In genomic region chr6:81783893-81784292, GRCh38 we compare ENCODE assay signal across 38 cellular contexts.
"Had no signal": no experiment of that assay in that cellular context is flagged by ENCODE, and none has a peak within 500 bp of the region (broad histone marks: within the 10 kb centered on the region; RNA-seq: fewer than 3 reads in every experiment).

No MANE protein-coding gene starts in this region.

- H3K4me1 Mint-ChIP-seq: activated naive CD4-positive, alpha-beta T cell treated with anti-CD3 and anti-CD28 coated beads, Interleukin-2, amount 10 ng/mL, durations not matched to agents 7 days and 5 days; activated naive CD4-positive, alpha-beta T cell treated with anti-CD3 and anti-CD28 coated beads, Interleukin-2, amount 50 U/mL, for 24 hours; activated naive CD8-positive, alpha-beta T cell treated with anti-CD3 and anti-CD28 coated beads, Interleukin-2, amount 10 ng/mL, durations not matched to agents 7 days and 5 days; activated naive CD8-positive, alpha-beta T cell treated with anti-CD3 and anti-CD28 coated beads, Interleukin-2, amount 50 U/mL, for 24 hours; activated T-helper 17 cell treated with anti-CD3 and anti-CD28 coated beads, Interleukin-2, amount 50 U/mL, for 72 hours; central memory CD8-positive, alpha-beta T cell had no signal

- DNase-seq: activated effector memory CD4-positive, alpha-beta T cell treated with anti-CD3 and anti-CD28 coated beads, Interleukin-2, amount 50 U/mL, for 16 hours; activated effector memory CD4-positive, alpha-beta T cell treated with Interleukin-2 at 50 U/mL for 16 hours; activated gamma-delta T cell; activated gamma-delta T cell treated with Interleukin-2 at 50 U/mL for 16 hours; activated naive CD4-positive, alpha-beta T cell; activated naive CD4-positive, alpha-beta T cell treated with anti-CD3 and anti-CD28 coated beads for 36 hours; activated naive CD4-positive, alpha-beta T cell treated with anti-CD3 and anti-CD28 coated beads, Interleukin-2, amount 10 ng/mL, durations not matched to agents 7 days and 5 days; activated naive CD4-positive, alpha-beta T cell treated with anti-CD3 and anti-CD28 coated beads, Interleukin-2, amount 50 U/mL, for 16 hours; activated naive CD4-positive, alpha-beta T cell treated with Interleukin-2 at 50 U/mL for 16 hours; activated naive CD8-positive, alpha-beta T cell treated with anti-CD3 and anti-CD28 coated beads for 36 hours; activated naive CD8-positive, alpha-beta T cell treated with anti-CD3 and anti-CD28 coated beads, Interleukin-2, amount 10 ng/mL, durations not matched to agents 7 days and 5 days; activated naive CD8-positive, alpha-beta T cell treated with anti-CD3 and anti-CD28 coated beads, Interleukin-2, amount 50 U/mL, for 24 hours; activated T-cell treated with anti-CD3 and anti-CD28 coated beads, Interleukin-2, amount 50 U/mL, for 1 hour; activated T-cell treated with anti-CD3 and anti-CD28 coated beads, Interleukin-2, amount 50 U/mL, for 24 hours; activated T-cell treated with anti-CD3 and anti-CD28 coated beads, Interleukin-2, amount 50 U/mL, for 4 hours; activated T-cell treated with anti-CD3 and anti-CD28 coated beads, Interleukin-2, amount 50 U/mL, for 48 hours; activated T-cell treated with anti-CD3 and anti-CD28 coated beads, Interleukin-2, amount 50 U/mL, for 72 hours; adrenal gland; amniotic stem cell; amygdala; anterior cingulate cortex; aorta; body of pancreas; brain microvascular endothelial cell; caudate nucleus; central memory CD4-positive, alpha-beta T cell; cerebellar nuclear complex had no signal

- H3K27me3 Mint-ChIP-seq: activated naive CD4-positive, alpha-beta T cell treated with anti-CD3 and anti-CD28 coated beads, Interleukin-2, amount 10 ng/mL, durations not matched to agents 7 days and 5 days; activated T-helper 17 cell treated with anti-CD3 and anti-CD28 coated beads, Interleukin-2, amount 50 U/mL, for 72 hours; brain; central memory CD8-positive, alpha-beta T cell had no signal

- H3K4me3 ChIP-seq: adrenal gland, ascending aorta, body of pancreas, breast epithelium, cardiac muscle cell had no signal

- H3K4me3 Mint-ChIP-seq: activated naive CD4-positive, alpha-beta T cell treated with anti-CD3 and anti-CD28 coated beads for 36 hours; activated naive CD4-positive, alpha-beta T cell treated with anti-CD3 and anti-CD28 coated beads, Interleukin-2, amount 10 ng/mL, durations not matched to agents 7 days and 5 days; activated naive CD4-positive, alpha-beta T cell treated with anti-CD3 and anti-CD28 coated beads, Interleukin-2, amount 50 U/mL, for 24 hours; activated naive CD8-positive, alpha-beta T cell; activated naive CD8-positive, alpha-beta T cell treated with anti-CD3 and anti-CD28 coated beads for 36 hours; activated naive CD8-positive, alpha-beta T cell treated with anti-CD3 and anti-CD28 coated beads, Interleukin-2, amount 10 ng/mL, durations not matched to agents 7 days and 5 days; activated naive CD8-positive, alpha-beta T cell treated with anti-CD3 and anti-CD28 coated beads, Interleukin-2, amount 50 U/mL, for 24 hours; activated T-cell treated with anti-CD3 and anti-CD28 coated beads, Interleukin-2, amount 50 U/mL, for 24 hours; activated T-cell treated with anti-CD3 and anti-CD28 coated beads, Interleukin-2, amount 50 U/mL, for 4 hours; activated T-cell treated with anti-CD3 and anti-CD28 coated beads, Interleukin-2, amount 50 U/mL, for 72 hours; activated T-helper 1 cell treated with anti-CD3 and anti-CD28 coated beads, Interleukin-12 subunit alpha, Interleukin-12 subunit beta, Interleukin-2, Interleukin-4 antibody, amounts not matched to agents 30 ng/mL and 10 ng/mL and 1 ng/mL, durations not matched to agents 14 hours and 24 hours and 36 hours; activated T-helper 17 cell treated with anti-CD3 and anti-CD28 coated beads, Interleukin-2, amount 50 U/mL, for 72 hours; brain; central memory CD8-positive, alpha-beta T cell had no signal

- H3K9me3 Mint-ChIP-seq: activated naive CD4-positive, alpha-beta T cell treated with anti-CD3 and anti-CD28 coated beads for 36 hours; activated naive CD4-positive, alpha-beta T cell treated with anti-CD3 and anti-CD28 coated beads, Interleukin-2, amount 10 ng/mL, durations not matched to agents 7 days and 5 days; activated naive CD4-positive, alpha-beta T cell treated with anti-CD3 and anti-CD28 coated beads, Interleukin-2, amount 50 U/mL, for 24 hours; activated naive CD8-positive, alpha-beta T cell treated with anti-CD3 and anti-CD28 coated beads for 36 hours; activated naive CD8-positive, alpha-beta T cell treated with anti-CD3 and anti-CD28 coated beads, Interleukin-2, amount 10 ng/mL, durations not matched to agents 7 days and 5 days; activated T-cell treated with anti-CD3 and anti-CD28 coated beads, Interleukin-2, amount 50 U/mL, for 24 hours; brain; central memory CD8-positive, alpha-beta T cell had no signal

- H3K4me1 ChIP-seq: breast epithelium had no signal

- ATAC-seq: activated naive CD4-positive, alpha-beta T cell treated with anti-CD3 and anti-CD28 coated beads, Interleukin-2, amount 50 U/mL, for 72 hours; activated naive CD8-positive, alpha-beta T cell treated with anti-CD3 and anti-CD28 coated beads, Interleukin-2, amount 50 U/mL, for 24 hours; activated T-cell treated with anti-CD3 and anti-CD28 coated beads, Interleukin-2, amount 50 U/mL, for 4 hours; activated T-cell treated with anti-CD3 and anti-CD28 coated beads, Interleukin-2, amount 50 U/mL, for 72 hours; activated T-helper 17 cell treated with anti-CD3 and anti-CD28 coated beads, Interleukin-2, amount 50 U/mL, for 72 hours; body of pancreas had no signal

- H3K36me3 Mint-ChIP-seq: activated naive CD4-positive, alpha-beta T cell treated with anti-CD3 and anti-CD28 coated beads, Interleukin-2, amount 10 ng/mL, durations not matched to agents 7 days and 5 days; activated naive CD4-positive, alpha-beta T cell treated with anti-CD3 and anti-CD28 coated beads, Interleukin-2, amount 50 U/mL, for 24 hours; activated naive CD4-positive, alpha-beta T cell treated with anti-CD3 and anti-CD28 coated beads, Interleukin-2, amount 50 U/mL, for 72 hours; activated naive CD8-positive, alpha-beta T cell; activated naive CD8-positive, alpha-beta T cell treated with anti-CD3 and anti-CD28 coated beads for 36 hours; activated naive CD8-positive, alpha-beta T cell treated with anti-CD3 and anti-CD28 coated beads, Interleukin-2, amount 10 ng/mL, durations not matched to agents 7 days and 5 days; brain had no signal

- H3K27ac ChIP-seq: adrenal gland, ascending aorta, body of pancreas, brain microvascular endothelial cell, breast epithelium, cardiac muscle cell had no signal

- H3K9me3 ChIP-seq: adrenal gland, ascending aorta, body of pancreas, breast epithelium had no signal

- H3K36me3 ChIP-seq: adrenal gland, ascending aorta, brain microvascular endothelial cell, breast epithelium, cardiac muscle cell had no signal

- H3K27ac Mint-ChIP-seq: activated naive CD4-positive, alpha-beta T cell treated with anti-CD3 and anti-CD28 coated beads for 36 hours; activated naive CD4-positive, alpha-beta T cell treated with anti-CD3 and anti-CD28 coated beads, Interleukin-2, amount 10 ng/mL, durations not matched to agents 7 days and 5 days; activated naive CD4-positive, alpha-beta T cell treated with anti-CD3 and anti-CD28 coated beads, Interleukin-2, amount 50 U/mL, for 24 hours; activated naive CD4-positive, alpha-beta T cell treated with anti-CD3 and anti-CD28 coated beads, Interleukin-2, amount 50 U/mL, for 72 hours; activated naive CD8-positive, alpha-beta T cell; activated naive CD8-positive, alpha-beta T cell treated with anti-CD3 and anti-CD28 coated beads for 36 hours; activated naive CD8-positive, alpha-beta T cell treated with anti-CD3 and anti-CD28 coated beads, Interleukin-2, amount 10 ng/mL, durations not matched to agents 7 days and 5 days; activated naive CD8-positive, alpha-beta T cell treated with anti-CD3 and anti-CD28 coated beads, Interleukin-2, amount 50 U/mL, for 24 hours; activated T-cell treated with anti-CD3 and anti-CD28 coated beads, Interleukin-2, amount 50 U/mL, for 24 hours; activated T-cell treated with anti-CD3 and anti-CD28 coated beads, Interleukin-2, amount 50 U/mL, for 72 hours; activated T-helper 1 cell treated with anti-CD3 and anti-CD28 coated beads, Interleukin-12 subunit alpha, Interleukin-12 subunit beta, Interleukin-2, Interleukin-4 antibody, amounts not matched to agents 30 ng/mL and 10 ng/mL and 1 ng/mL, durations not matched to agents 14 hours and 24 hours and 36 hours; activated T-helper 17 cell treated with anti-CD3 and anti-CD28 coated beads, Interleukin-2, amount 50 U/mL, for 72 hours; activated T-helper 2 cell treated with anti-CD3 and anti-CD28 coated beads, Interferon-gamma antibody, Interleukin-2, Interleukin-4, amounts not matched to agents 10 μg/mL and 5 μg/mL and 100 μg/mL, durations not matched to agents 14 hours and 24 hours and 36 hours; brain had no signal

- H3K27me3 ChIP-seq: adrenal gland, ascending aorta, body of pancreas, brain microvascular endothelial cell, breast epithelium, cardiac muscle cell had no signal
